In the genomic region with DNA sequence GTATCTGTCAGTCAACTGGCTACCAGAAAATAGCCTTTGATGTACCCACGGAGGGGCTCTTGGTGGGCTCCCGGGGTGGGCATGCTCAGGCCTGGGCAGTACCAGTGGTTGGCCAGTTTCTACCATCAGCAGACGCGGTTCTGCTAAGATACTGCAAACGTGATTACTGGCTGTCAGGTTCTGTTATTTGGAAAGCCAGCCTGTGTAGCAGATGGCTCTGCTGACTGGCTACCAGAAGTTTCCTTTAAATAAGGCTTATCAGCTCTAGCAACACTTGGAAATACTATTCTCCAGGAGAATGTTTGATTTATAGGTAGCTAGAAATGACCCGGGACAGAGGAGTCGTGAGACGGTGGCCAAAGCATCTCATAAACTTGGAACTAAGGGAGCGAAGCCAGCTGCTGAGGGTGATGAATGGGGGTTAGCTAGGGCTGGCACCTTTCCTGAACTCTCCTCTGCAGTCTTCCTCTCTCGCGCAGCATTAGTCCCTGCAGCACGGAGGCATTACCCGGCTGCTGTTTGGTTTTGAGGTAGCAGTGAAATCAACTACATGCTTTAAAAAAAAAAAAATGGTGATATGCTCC, we compare ENCODE assay signal across 9 cellular contexts.
DNase-seq lines count a peak whose midpoint lies in the region; ATAC-seq, FAIRE-seq and TF ChIP-seq lines count a peak whose summit lies in the region.
"Had no signal": no experiment of that assay in that cellular context is flagged by ENCODE, and none has a peak within 500 bp of the region (broad histone marks: within the 10 kb centered on the region; RNA-seq: fewer than 3 reads in every experiment).

No MANE protein-coding gene starts in this region.

- H3K27me3 ChIP-seq in muscle layer of colon (ENCODE audit: control insufficient read depth in 1 of 2, insufficient read depth in 2 of 2, low read length in 2 of 2): no peaks in the 10 kb centered on the region

- H3K4me3 ChIP-seq in A549: peak overlapping the region; percentile 35
- H3K4me3 ChIP-seq in LNCaP clone FGC (ENCODE audit: low read depth, low read length): peak overlapping the region; percentile 27
- H3K4me3 ChIP-seq in muscle layer of colon (ENCODE audit: low read depth in 1 of 2, low read length in 2 of 2): peak overlapping the region; percentile 17 to 53

- ATAC-seq in A549 (peak in 1 of 2 experiments; percentile 5; a peak in 1 of 6 replicates), HG02763 (IDR thresholded peaks at IDR 0.05; ENCODE audit: unreplicated experiment) (no peak), HG03354 (IDR thresholded peaks at IDR 0.05; ENCODE audit: poor library complexity, severe bottlenecking, unreplicated experiment) (no peak), HG03378 (IDR thresholded peaks at IDR 0.05; ENCODE audit: unreplicated experiment) (no peak)
- ATAC-seq in activated CD4-positive, alpha-beta T cell treated with anti-CD3 and anti-CD28 coated beads for 36 hours: no peak
- ATAC-seq: activated CD8-positive, alpha-beta memory T cell treated with anti-CD3 and anti-CD28 coated beads, Interleukin-2, amount 10 ng/mL, durations not matched to agents 7 days and 5 days had no signal

- no peaks in the 10 kb centered on the region for H3K9me3 Mint-ChIP-seq in activated CD4-positive, alpha-beta T cell treated with anti-CD3 and anti-CD28 coated beads for 36 hours (ENCODE audit: low read depth)

- CTCF ChIA-PET in A549 (lab: Yijun Ruan, JAX): interaction anchor here (1.5 to 1.9 kb wide), 2 partner anchors 27 to 71 kb away, joined by 4 to 7 read pairs; no protein-coding TSS in a partner anchor
- CTCF ChIA-PET in activated CD4-positive, alpha-beta T cell treated with anti-CD3 and anti-CD28 coated beads for 36 hours (lab: Charles Lee): no interaction called here

- FAIRE-seq in A549 (lab: Jason Lieb, UNC): no peak

- TF ChIP-seq EP300 in A549 (IDR thresholded peaks at IDR 0.05): no peak

- H3K36me3 Mint-ChIP-seq in activated CD4-positive, alpha-beta T cell treated with anti-CD3 and anti-CD28 coated beads for 36 hours (ENCODE audit: low read depth): no peaks in the 10 kb centered on the region

- H3K27ac Mint-ChIP-seq in activated CD4-positive, alpha-beta T cell treated with anti-CD3 and anti-CD28 coated beads for 36 hours: no peak overlapping the region
- H3K27ac Mint-ChIP-seq: activated CD8-positive, alpha-beta memory T cell treated with anti-CD3 and anti-CD28 coated beads, Interleukin-2, amount 10 ng/mL, durations not matched to agents 7 days and 5 days had no signal

- peak overlapping the region; percentile 37 for H3K9ac ChIP-seq in muscle layer of colon (ENCODE audit: low read length)

- no peak for TF ChIP-seq POLR2A in A549 (IDR thresholded peaks at IDR 0.05; ENCODE audit: low read length)

- intact Hi-C loops in activated CD4-positive, alpha-beta T cell treated with anti-CD3 and anti-CD28 coated beads for 36 hours (cut with DNase I, micrococcal nuclease): loop anchor here in 1 of 2 experiments (5.0 kb wide), 1 partner anchor 168 kb away; no protein-coding TSS in a partner anchor

- 25% methylated on average over 13 of the region's 13 CpGs for WGBS in A549 (ENCODE audit: missing lambda C conversion rate)

- H3K4me1 ChIP-seq in A549: peaks cover 11% of the 10 kb centered on the region
- peaks cover 22% of the 10 kb centered on the region for H3K4me1 ChIP-seq in muscle layer of colon (ENCODE audit: insufficient read depth, low read length)

- no peak for TF ChIP-seq RAD21 in A549 (conservative IDR thresholded peaks at IDR 0.05 in 1 of 2, IDR thresholded peaks at IDR 0.05 in 1 of 2)

- peak overlapping the region; percentile 89 for H3K4me2 ChIP-seq in A549

- H3K9me3 ChIP-seq in A549: no peaks in the 10 kb centered on the region
- no peaks in the 10 kb centered on the region for H3K9me3 ChIP-seq in muscle layer of colon (ENCODE audit: low read length)

- H3K4me3 Mint-ChIP-seq in activated CD4-positive, alpha-beta T cell treated with anti-CD3 and anti-CD28 coated beads for 36 hours: no peak overlapping the region
- H3K4me3 Mint-ChIP-seq: activated CD8-positive, alpha-beta memory T cell treated with anti-CD3 and anti-CD28 coated beads, Interleukin-2, amount 10 ng/mL, durations not matched to agents 7 days and 5 days had no signal

- TF ChIP-seq CTCF in A549 (IDR thresholded peaks at IDR 0.05) (no peak), LNCaP clone FGC (IDR thresholded peaks at IDR 0.05; ENCODE audit: control insufficient read depth, extremely low read depth, insufficient read depth) (no peak)

- POLR2A ChIA-PET in A549 (lab: Yijun Ruan, JAX): no interaction called here
- POLR2A ChIA-PET in activated CD4-positive, alpha-beta T cell treated with anti-CD3 and anti-CD28 coated beads for 36 hours (lab: Charles Lee): no interaction called here

- peaks cover 7% of the 10 kb centered on the region for H3K4me1 Mint-ChIP-seq in activated CD4-positive, alpha-beta T cell treated with anti-CD3 and anti-CD28 coated beads for 36 hours

- peaks cover 47% of the 10 kb centered on the region for H3K27me3 Mint-ChIP-seq in activated CD4-positive, alpha-beta T cell treated with anti-CD3 and anti-CD28 coated beads for 36 hours

- H3K36me3 ChIP-seq in muscle layer of colon (ENCODE audit: insufficient read depth, low read length): no peaks in the 10 kb centered on the region

- H3K27ac ChIP-seq in A549 (peak overlapping the region; percentile 11 to 62; a peak in 4 of 6 replicates), muscle layer of colon (ENCODE audit: low read depth, low read length) (peak overlapping the region; percentile 80)

- DNase-seq in A549 (ENCODE audit: low read depth in 1 of 2, low spot score in 1 of 2) (no peak), LNCaP clone FGC (ENCODE audit: low read depth) (peak; percentile 38), cerebellar cortex (ENCODE audit: low spot score) (peak; percentile 63)
- DNase-seq in activated CD4-positive, alpha-beta T cell treated with anti-CD3 and anti-CD28 coated beads for 36 hours: no peak
- DNase-seq: activated CD8-positive, alpha-beta memory T cell treated with anti-CD3 and anti-CD28 coated beads, Interleukin-2, amount 10 ng/mL, durations not matched to agents 7 days and 5 days had no signal

TF ChIP-seq in A549, 52 proteins besides CTCF, POLR2A, EP300 and RAD21:
- TF ChIP-seq REST (IDR thresholded peaks at IDR 0.05): no peak

Comparison
In these comparisons a context has a peak if more than half of its experiments do, and no peak if none do; other contexts are left out.
1. DNase-seq: peak in LNCaP clone FGC (single experiment) and cerebellar cortex (single experiment); none in A549 (0 of 2) and activated CD4-positive, alpha-beta T cell treated with anti-CD3 and anti-CD28 coated beads for 36 hours (single experiment).
2. Peak in every context shown above with its lines, with median percentiles within 50 percentile points of each other: H3K4me3 ChIP-seq.